ENCODE assay signal across 19 cellular contexts in the genomic region with DNA sequence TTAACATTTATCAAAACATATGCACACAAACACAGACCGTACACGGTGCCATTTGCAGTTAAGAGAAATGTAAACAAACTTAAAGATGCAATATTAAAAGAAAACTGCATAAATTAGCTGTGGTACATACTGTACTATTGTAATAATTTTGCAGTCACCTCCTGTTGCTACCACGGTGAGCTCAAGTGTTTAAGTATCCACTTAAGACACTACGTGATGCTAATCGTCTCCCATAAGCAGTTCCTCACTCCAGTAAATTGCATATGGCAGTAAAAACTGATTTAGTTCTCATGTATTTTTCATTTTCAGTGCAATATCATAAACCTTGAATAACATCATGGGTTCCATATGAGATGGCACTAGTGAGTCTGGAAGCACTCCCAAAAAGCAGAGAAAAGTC. TPM values are rescaled to one million over a fixed set of nuclear protein-coding genes. Genes with fewer than 3 reads are reported as not detected.
"Had no signal": no experiment of that assay in that cellular context is flagged by ENCODE, and none has a peak within 500 bp of the region (broad histone marks: within the 10 kb centered on the region; RNA-seq: fewer than 3 reads in every experiment).

No MANE protein-coding gene starts in this region.

- ATAC-seq: activated CD4-positive, CD25-positive, alpha-beta regulatory T cell treated with anti-CD3 and anti-CD28 coated beads, Interleukin-2, amount 50 U/mL, for 24 hours; activated CD8-positive, alpha-beta memory T cell treated with anti-CD3 and anti-CD28 coated beads, Interleukin-2, amount 10 ng/mL, durations not matched to agents 7 days and 5 days; activated T-cell treated with anti-CD3 and anti-CD28 coated beads, Interleukin-2, amount 50 U/mL, for 4 hours; left cardiac atrium; mucosa of descending colon; naive thymus-derived CD8-positive, alpha-beta T cell had no signal

- H3K4me3 ChIP-seq: mucosa of descending colon had no signal

- DNase-seq: activated CD4-positive, alpha-beta T cell treated with anti-CD3 and anti-CD28 coated beads, Interleukin-2, amount 50 U/mL, for 4 hours; activated CD8-positive, alpha-beta memory T cell treated with anti-CD3 and anti-CD28 coated beads, Interleukin-2, amount 10 ng/mL, durations not matched to agents 7 days and 5 days; activated effector memory CD4-positive, alpha-beta T cell treated with anti-CD3 and anti-CD28 coated beads, Interleukin-2, amount 50 U/mL, for 16 hours; activated T-cell treated with anti-CD3 and anti-CD28 coated beads, Interleukin-2, amount 50 U/mL, for 4 hours; brain microvascular endothelial cell; dermis blood vessel endothelial cell; endodermal cell; erythroblast; immature natural killer cell; left cardiac atrium; mucosa of descending colon; naive thymus-derived CD8-positive, alpha-beta T cell; stimulated activated CD4-positive, alpha-beta T cell treated with anti-CD3 and anti-CD28 coated beads, Interleukin-15, amount 100 ng/mL, for 24 hours; stimulated activated CD4-positive, alpha-beta T cell treated with anti-CD3 and anti-CD28 coated beads, Interleukin-4, amount 100 ng/mL, for 24 hours had no signal

- H3K27ac ChIP-seq: brain microvascular endothelial cell had no signal

- H3K27me3 ChIP-seq: brain microvascular endothelial cell had no signal

- H3K36me3 ChIP-seq: brain microvascular endothelial cell had no signal

RNA-seq across cellular contexts. Expression of a gene that starts 14.4 kb away (rescaled TPM):
- total RNA-seq: activated CD8-positive, alpha-beta memory T cell treated with anti-CD3 and anti-CD28 coated beads, Interleukin-2, amount 10 ng/mL, durations not matched to agents 7 days and 5 days; activated T-cell treated with anti-CD3 and anti-CD28 coated beads, Interleukin-2, amount 50 U/mL, for 4 hours; endodermal cell; naive thymus-derived CD8-positive, alpha-beta T cell; skeletal muscle tissue; temporal lobe had no signal

RNA-seq across cellular contexts. Expression of a gene that starts 15.5 kb away (rescaled TPM):
- total RNA-seq: activated CD8-positive, alpha-beta memory T cell treated with anti-CD3 and anti-CD28 coated beads, Interleukin-2, amount 10 ng/mL, durations not matched to agents 7 days and 5 days; activated T-cell treated with anti-CD3 and anti-CD28 coated beads, Interleukin-2, amount 50 U/mL, for 4 hours; dermis blood vessel endothelial cell; endodermal cell; glomerular endothelial cell; left cardiac atrium; mucosa of descending colon; naive thymus-derived CD8-positive, alpha-beta T cell; skeletal muscle tissue; temporal lobe; ureter had no signal

RNA-seq across cellular contexts. Expression of a gene that starts 29.6 kb away (rescaled TPM):
- total RNA-seq: activated CD8-positive, alpha-beta memory T cell treated with anti-CD3 and anti-CD28 coated beads, Interleukin-2, amount 10 ng/mL, durations not matched to agents 7 days and 5 days; activated T-cell treated with anti-CD3 and anti-CD28 coated beads, Interleukin-2, amount 50 U/mL, for 4 hours; dermis blood vessel endothelial cell; endodermal cell; glomerular endothelial cell; naive thymus-derived CD8-positive, alpha-beta T cell; temporal lobe had no signal
